In genomic region chr16:4769306-4769638, GRCh38 we compare ENCODE assay signal across 1 cellular context.
TF ChIP-seq lines count a peak whose summit lies in the region.

No MANE protein-coding gene starts in this region.

TF ChIP-seq in endothelial cell of umbilical vein, 7 proteins besides CTCF, POLR2A, EP300 and RAD21:
- no peak for TF ChIP-seq FOS (IDR thresholded peaks at IDR 0.05; ENCODE audit: borderline replicate concordance, insufficient read depth, low read length)
- TF ChIP-seq JUN (IDR thresholded peaks at IDR 0.05; ENCODE audit: borderline replicate concordance, insufficient read depth, insufficient read length, low read depth): no peak
